Comparison of ENCODE assay signal across 21 cellular contexts in the genomic region with DNA sequence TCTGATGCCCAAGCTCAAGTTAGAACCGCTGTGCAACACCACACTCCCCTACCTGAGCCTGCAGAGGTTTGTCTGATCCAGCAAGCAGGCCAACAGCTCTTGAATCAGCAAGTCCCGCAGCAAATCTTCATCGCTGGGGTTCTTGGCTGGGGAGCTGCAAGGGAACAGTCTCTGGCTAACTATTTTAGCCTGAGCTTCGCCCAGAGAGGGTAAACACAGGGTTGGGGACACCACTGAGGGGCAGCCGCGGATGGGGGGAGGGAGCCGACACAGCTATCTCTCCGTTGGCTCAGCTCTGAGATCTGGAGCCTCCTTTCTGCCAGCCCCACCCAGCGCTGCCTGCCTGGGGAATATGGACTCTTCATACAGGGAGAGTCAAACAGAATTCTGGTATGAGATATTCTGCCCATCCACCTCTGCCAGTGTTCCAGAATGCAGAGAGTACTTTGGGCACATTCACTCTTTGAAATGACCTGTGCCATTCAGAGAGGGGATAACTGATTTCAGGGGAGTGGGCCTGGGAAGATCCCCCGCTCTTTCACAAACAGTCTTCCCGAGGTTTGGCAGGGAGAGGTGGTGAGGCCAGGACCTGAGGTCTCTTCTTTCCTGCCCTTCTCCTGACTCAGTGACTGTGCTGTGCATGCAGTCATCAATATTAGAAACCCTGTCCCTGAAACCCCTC. TPM values are rescaled to one million over a fixed set of nuclear protein-coding genes. Genes with fewer than 3 reads are reported as not detected.
DNase-seq lines count a peak whose midpoint lies in the region; ATAC-seq, FAIRE-seq and TF ChIP-seq lines count a peak whose summit lies in the region.
"Had no signal": no experiment of that assay in that cellular context is flagged by ENCODE, and none has a peak within 500 bp of the region (broad histone marks: within the 10 kb centered on the region; RNA-seq: fewer than 3 reads in every experiment).

No MANE protein-coding gene starts in this region.

- TF ChIP-seq EP300 in H1 (IDR thresholded peaks at IDR 0.05; ENCODE audit: borderline replicate concordance in 1 of 2, low read depth in 2 of 2, low read length in 2 of 2), result no peak

- peak overlapping the region; percentile 76; the same call in 1 of the 2 replicates for H4K8ac ChIP-seq in H1 (ENCODE audit: extremely low read depth, insufficient read depth, low read length)
- no peak overlapping the region for H4K8ac ChIP-seq in neuronal stem cell (ENCODE audit: low read depth, low read length)

- H3K9ac ChIP-seq in ES-I3 (ENCODE audit: low read depth, low read length) (peak overlapping the region; percentile 20), H1 (replicated peaks in 1 of 4; ENCODE audit: extremely low read depth in 1 of 4, low read depth in 3 of 4, low read length in 3 of 4) (peak overlapping the region in 2 of 4 experiments; percentile 14 to 25; a peak in 1 of 7 replicates), neuronal stem cell (ENCODE audit: low read depth, low read length, poor library complexity) (no peak overlapping the region)
- H3K9ac ChIP-seq: BLaER1 treated with 17β-estradiol and CSF1 and Interleukin-3, amounts not matched to agents 10 nM and 100 nM had no signal

- H2BK12ac ChIP-seq in H1 (ENCODE audit: low read depth, low read length), result peak overlapping the region; percentile 89
- no peak overlapping the region for H2BK12ac ChIP-seq in neuronal stem cell (ENCODE audit: low read length)

- H3K23ac ChIP-seq in H1 (ENCODE audit: insufficient read length), result no peak overlapping the region
- no peak overlapping the region for H3K23ac ChIP-seq in neuronal stem cell (ENCODE audit: low read depth, low read length, poor library complexity)

- H3K4me3 ChIP-seq in H1 (ENCODE audit: extremely low read depth in 1 of 4, insufficient read depth in 2 of 4, low read depth in 3 of 4, low read length in 4 of 4), result peak overlapping the region in 2 of 4 experiments; percentile 14 to 25; a peak in 1 of 8 replicates
- no peak overlapping the region for H3K4me3 ChIP-seq in neuronal stem cell (ENCODE audit: low read length in 2 of 2)
- no peak overlapping the region for H3K4me3 ChIP-seq in spleen
- H3K4me3 ChIP-seq in uterus, result no peak overlapping the region
- H3K4me3 ChIP-seq: BLaER1 treated with 17β-estradiol and CSF1 and Interleukin-3, amounts not matched to agents 10 nM and 100 nM; colonic mucosa; lung; prostate gland; thyroid gland had no signal

- ATAC-seq in HG03095 (IDR thresholded peaks at IDR 0.05; ENCODE audit: unreplicated experiment), result no peak
- ATAC-seq: activated T-cell treated with anti-CD3 and anti-CD28 coated beads, Interleukin-2, amount 50 U/mL, for 72 hours had no signal

- H3K4ac ChIP-seq in H1 (replicated peaks; ENCODE audit: insufficient read length, low read depth, low read length) (no peak overlapping the region), neuronal stem cell (ENCODE audit: low read length) (no peak overlapping the region)

- no peak overlapping the region for H3K56ac ChIP-seq in H1 (replicated peaks; ENCODE audit: insufficient read length, low read depth, low read length)

- H3K79me1 ChIP-seq in H1 (ENCODE audit: low read depth, low read length) (no peaks in the 10 kb centered on the region), neuronal stem cell (ENCODE audit: low read depth, low read length) (no peaks in the 10 kb centered on the region)

- no peak for FAIRE-seq in H1 (lab: Jason Lieb, UNC)

- peaks cover 29% of the 10 kb centered on the region for H3K4me1 ChIP-seq in ES-I3 (ENCODE audit: insufficient read depth, low read length)
- peaks cover 8 to 17% (median 13%) of the 10 kb centered on the region in 4 experiments; a peak in 6 of 7 replicates for H3K4me1 ChIP-seq in H1 (replicated peaks in 1 of 4; ENCODE audit: control insufficient read depth in 3 of 4, insufficient read depth in 4 of 4, low read length in 3 of 4)
- peaks cover 10 to 18% of the 10 kb centered on the region in 2 donors for H3K4me1 ChIP-seq in neuronal stem cell (ENCODE audit: control insufficient read depth in 2 of 2, insufficient read depth in 1 of 2, low read depth in 1 of 2, low read length in 2 of 2)
- H3K4me1 ChIP-seq in spleen, result no peaks in the 10 kb centered on the region
- H3K4me1 ChIP-seq in uterus, result no peaks in the 10 kb centered on the region
- H3K4me1 ChIP-seq: BLaER1 treated with 17β-estradiol and CSF1 and Interleukin-3, amounts not matched to agents 10 nM and 100 nM; colonic mucosa; prostate gland; thyroid gland had no signal

- H2BK5ac ChIP-seq in H1 (ENCODE audit: low read depth, low read length), result peak overlapping the region; percentile 61
- H2BK5ac ChIP-seq in neuronal stem cell (ENCODE audit: low read length), result no peak overlapping the region

- H3K79me2 ChIP-seq in H1 (ENCODE audit: control insufficient read depth in 1 of 2, insufficient read depth in 2 of 2, low read length in 2 of 2), result no peaks in the 10 kb centered on the region

- WGBS in H1 (ENCODE audit: extremely low coverage in 1 of 2, insufficient coverage in 1 of 2, insufficient read length in 1 of 2, insufficient replicate concordance in 2 of 2, low coverage in 1 of 2, low lambda C conversion rate in 2 of 2, missing lambda C conversion rate in 1 of 2), 2 experiments, result 40% methylated on average over 11 of the region's 11 CpGs; no CpG with 5 or more reads in 1 of the 2 experiments
- no CpG with 5 or more reads among the region's 11 CpGs for WGBS in neuronal stem cell (ENCODE audit: extremely low coverage in 2 of 2, insufficient read length in 2 of 2, insufficient replicate concordance in 1 of 2), 2 donors
- 40 to 52% (median 44%) methylated on average over 7 to 11 of the region's 11 CpGs for WGBS in spleen, 5 donors

- peak overlapping the region; percentile 54 to 56 for H3K4me2 ChIP-seq in H1 (ENCODE audit: insufficient read depth in 1 of 2, low read depth in 2 of 2, low read length in 2 of 2)
- no peak overlapping the region for H3K4me2 ChIP-seq in neuronal stem cell (ENCODE audit: insufficient read depth, low read length, poor library complexity, severe bottlenecking)
- H3K4me2 ChIP-seq: BLaER1 treated with 17β-estradiol and CSF1 and Interleukin-3, amounts not matched to agents 10 nM and 100 nM had no signal

- H3K18ac ChIP-seq in H1 (ENCODE audit: extremely low read depth, low read length), result peak overlapping the region; percentile 89
- H3K18ac ChIP-seq in neuronal stem cell (ENCODE audit: low read length), result peak overlapping the region; percentile 68

- peak overlapping the region; percentile 76 for H4K91ac ChIP-seq in H1 (replicated peaks; ENCODE audit: insufficient read length, low read length)
- H4K91ac ChIP-seq in neuronal stem cell (ENCODE audit: low read depth, low read length, poor library complexity), result no peak overlapping the region

- H2AK5ac ChIP-seq in H1 (ENCODE audit: low read depth, low read length) (no peak overlapping the region), neuronal stem cell (ENCODE audit: low read depth, low read length) (no peak overlapping the region)

- TF ChIP-seq CTCF in H1 (IDR thresholded peaks at IDR 0.05; ENCODE audit: control extremely low read depth in 1 of 3, insufficient read depth in 1 of 3, low read depth in 1 of 3, low read length in 3 of 3), result no peak
- no peak for TF ChIP-seq CTCF in spleen (IDR thresholded peaks at IDR 0.05 in 8 of 11, conservative IDR thresholded peaks at IDR 0.05 in 3 of 11)
- TF ChIP-seq CTCF in uterus (IDR thresholded peaks at IDR 0.05), result no peak

- DNase-seq in NCI-H82 (lab: John Stamatoyannopoulos, UW), result peak; percentile 80
- DNase-seq in H1 (ENCODE audit: low read depth in 1 of 2, low spot score in 2 of 2), result peak in 1 of 2 experiments; percentile 65
- DNase-seq in neuronal stem cell (ENCODE audit: low spot score), result no peak
- DNase-seq in central memory CD4-positive, alpha-beta T cell, result no peak
- DNase-seq in spleen, result no peak
- DNase-seq in uterus, result no peak
- DNase-seq: activated CD4-positive, alpha-beta T cell treated with anti-CD3 and anti-CD28 coated beads, Interleukin-2, amount 10 ng/mL, durations not matched to agents 7 days and 5 days; activated T-cell treated with anti-CD3 and anti-CD28 coated beads, Interleukin-2, amount 50 U/mL, for 72 hours; colonic mucosa; NCI-H345; stimulated activated CD4-positive, alpha-beta T cell treated with anti-CD3 and anti-CD28 coated beads, Interleukin-1b, Interleukin-23, amount 100 ng/mL, for 48 hours; stimulated activated CD8-positive, alpha-beta memory T cell treated with anti-CD3 and anti-CD28 coated beads, Interleukin-4, amount 100 ng/mL, for 48 hours; thyroid gland had no signal

- H4K5ac ChIP-seq in H1 (ENCODE audit: insufficient read length, low read depth, low read length), result no peak overlapping the region

- H2BK120ac ChIP-seq in H1 (replicated peaks; ENCODE audit: low read depth, low read length) (peak overlapping the region; percentile 35), neuronal stem cell (ENCODE audit: low read depth, low read length) (no peak overlapping the region)

- H3K14ac ChIP-seq in H1 (ENCODE audit: insufficient read length) (no peak overlapping the region), neuronal stem cell (ENCODE audit: low read length) (no peak overlapping the region)

- H3K36me3 ChIP-seq in ES-I3 (ENCODE audit: insufficient read depth, low read length) (no peaks in the 10 kb centered on the region), H1 (ENCODE audit: control insufficient read depth in 2 of 4, insufficient read depth in 4 of 4, low read length in 3 of 4) (no peaks in the 10 kb centered on the region), neuronal stem cell (replicated peaks in 1 of 2; ENCODE audit: control insufficient read depth in 2 of 2, insufficient read depth in 2 of 2, low read length in 2 of 2) (no peaks in the 10 kb centered on the region), spleen (no peaks in the 10 kb centered on the region), uterus (no peaks in the 10 kb centered on the region)
- H3K36me3 ChIP-seq: BLaER1 treated with 17β-estradiol and CSF1 and Interleukin-3, amounts not matched to agents 10 nM and 100 nM; colonic mucosa; prostate gland; thyroid gland had no signal

- intact Hi-C loops in spleen (cut with DNase I; ENCODE audit: low total_unique reads), result no loop called here
- intact Hi-C loops in uterus (cut with DNase I; ENCODE audit: low total_unique reads), result no loop called here

- H2AFZ ChIP-seq in H1 (ENCODE audit: low read length), result peak overlapping the region; percentile 55; the same call in 1 of the 2 replicates
- H2AFZ ChIP-seq in neuronal stem cell (ENCODE audit: low read length), result peak overlapping the region; percentile 85

- peak overlapping the region; percentile 87; the same call in 1 of the 2 replicates for H2BK20ac ChIP-seq in H1 (ENCODE audit: low read length)

- H4K20me1 ChIP-seq in H1 (replicated peaks in 1 of 2; ENCODE audit: control insufficient read depth in 1 of 2, insufficient read depth in 2 of 2, low read length in 2 of 2), result no peaks in the 10 kb centered on the region
- H4K20me1 ChIP-seq: BLaER1 treated with 17β-estradiol and CSF1 and Interleukin-3, amounts not matched to agents 10 nM and 100 nM had no signal

- H2BK15ac ChIP-seq in H1 (ENCODE audit: low read length) (no peak overlapping the region; the same call in 1 of the 2 replicates), neuronal stem cell (ENCODE audit: low read length) (no peak overlapping the region)

- no peaks in the 10 kb centered on the region for H3K9me3 ChIP-seq in ES-I3 (ENCODE audit: control insufficient read depth, insufficient read depth, low read length)
- no peaks in the 10 kb centered on the region for H3K9me3 ChIP-seq in H1 (ENCODE audit: insufficient read depth in 2 of 2, low read depth in 1 of 2, low read length in 1 of 2)
- H3K9me3 ChIP-seq in neuronal stem cell (replicated peaks in 1 of 2; ENCODE audit: control insufficient read depth in 2 of 2, insufficient read depth in 1 of 2, low read depth in 1 of 2, low read length in 2 of 2), result no peaks in the 10 kb centered on the region
- no peaks in the 10 kb centered on the region for H3K9me3 ChIP-seq in spleen
- H3K9me3 ChIP-seq in uterus, result no peaks in the 10 kb centered on the region
- H3K9me3 ChIP-seq: BLaER1 treated with 17β-estradiol and CSF1 and Interleukin-3, amounts not matched to agents 10 nM and 100 nM; colonic mucosa; prostate gland; thyroid gland had no signal

- H3K27ac ChIP-seq in H1 (ENCODE audit: low read depth, low read length), result no peak overlapping the region
- H3K27ac ChIP-seq in neuronal stem cell (replicated peaks; ENCODE audit: low read length), result no peak overlapping the region
- no peak overlapping the region for H3K27ac ChIP-seq in spleen
- H3K27ac ChIP-seq in uterus, result no peak overlapping the region
- H3K27ac ChIP-seq: BLaER1 treated with 17β-estradiol and CSF1 and Interleukin-3, amounts not matched to agents 10 nM and 100 nM; colonic mucosa; prostate gland; thyroid gland had no signal

- POLR2A ChIA-PET in H1 (lab: Charles Lee; ENCODE audit: partially characterized antibody), result interaction anchor here (0.7 to 4.6 kb wide), 19 partner anchors 10 to 225 kb away, joined by 3 to 41 read pairs (median 3); partner anchors contain the start of genes IGF2BP1 and SNF8

- CTCF ChIA-PET in H1 (lab: Charles Lee; ENCODE audit: partially characterized antibody), result interaction anchor here (0.6 to 7.1 kb wide), 19 partner anchors 7 to 112 kb away, joined by 3 to 64 read pairs (median 4); no protein-coding TSS in a partner anchor

- no peaks in the 10 kb centered on the region; the same call in 1 of the 2 replicates for H3K23me2 ChIP-seq in H1 (ENCODE audit: low read depth, low read length)

- TF ChIP-seq POLR2A in H1 (IDR thresholded peaks at IDR 0.05; ENCODE audit: control extremely low read depth in 1 of 2, low read depth in 2 of 2, low read length in 2 of 2) (no peak), spleen (IDR thresholded peaks at IDR 0.05) (no peak), uterus (IDR thresholded peaks at IDR 0.05) (no peak)

- no peak for TF ChIP-seq RAD21 in H1 (IDR thresholded peaks at IDR 0.05 in 1 of 2, conservative IDR thresholded peaks at IDR 0.05 in 1 of 2; ENCODE audit: low read depth in 2 of 2, low read length in 2 of 2)

- no peaks in the 10 kb centered on the region; a peak in 1 of 7 replicates for H3K27me3 ChIP-seq in H1 (replicated peaks in 1 of 4; ENCODE audit: control insufficient read depth in 3 of 4, extremely low read depth in 1 of 4, insufficient read depth in 3 of 4, low read length in 3 of 4)
- peaks cover 0 to 3% (median 0%) of the 10 kb centered on the region in 3 experiments for H3K27me3 ChIP-seq in neuronal stem cell (ENCODE audit: control insufficient read depth in 3 of 3, insufficient read depth in 3 of 3, low read depth in 1 of 3, low read length in 3 of 3)
- H3K27me3 ChIP-seq in spleen (replicated peaks in 1 of 7), result peaks cover 3 to 82% (median 16%) of the 10 kb centered on the region in 7 donors
- H3K27me3 ChIP-seq in uterus, result no peaks in the 10 kb centered on the region
- H3K27me3 ChIP-seq: thyroid gland had no signal

RNA-seq across cellular contexts. Expression of gene GIP, which starts 7.4 kb away (rescaled TPM):
- not detected in 2 replicates for total RNA-seq in H1 (2021; fragmentation: NEBNext Ultra II Directional; extraction: Animal tissue kit (Norgen Biotek cat#: 25700))
- polyA plus RNA-seq in H1 (2011; rRNA removed), result 0.14 and 0.16 TPM in 2 replicates
- not detected for polyA plus RNA-seq in H1 (2011; cell fraction: cytosol; rRNA removed)
- not detected for polyA plus RNA-seq in H1 (2011; cell fraction: nucleus; rRNA removed)
- 0.29 to 0.34 TPM in 2 of 4 replicates, not detected in the others for polyA plus RNA-seq in H1 (2012, experiment 1 of 2)
- polyA plus RNA-seq in H1 (2012, experiment 2 of 2), result not detected
- polyA plus RNA-seq in H1 (2013, experiment 1 of 2), result 0.39 TPM
- polyA plus RNA-seq in H1 (2013, experiment 2 of 2), result 0.66 TPM
- polyA minus RNA-seq in H1 (2011; rRNA and poly(A)+ RNA removed), result 0.39 TPM in 1 of 2 replicates, not detected in the other
- polyA minus RNA-seq in H1 (2011; cell fraction: cytosol; rRNA and poly(A)+ RNA removed), result not detected
- not detected for polyA minus RNA-seq in H1 (2011; cell fraction: nucleus; rRNA and poly(A)+ RNA removed)
- polyA plus RNA-seq in neuronal stem cell (2013, experiment 1 of 2), result 0.08 TPM
- 0.11 TPM for polyA plus RNA-seq in neuronal stem cell (2013, experiment 2 of 2)
- not detected for total RNA-seq in spleen
- not detected for polyA plus RNA-seq in spleen
- total RNA-seq in uterus, result not detected
- total RNA-seq: activated CD4-positive, alpha-beta T cell treated with anti-CD3 and anti-CD28 coated beads, Interleukin-2, amount 10 ng/mL, durations not matched to agents 7 days and 5 days; activated T-cell treated with anti-CD3 and anti-CD28 coated beads, Interleukin-2, amount 50 U/mL, for 72 hours; colonic mucosa; Daoy; esophagus mucosa; lung; prostate gland; T-helper 2 cell treated with Interferon-gamma antibody and Interleukin-4, amounts not matched to agents 100 ng/mL and 5 ng/mL, for 36 hours; thyroid gland had no signal
- polyA plus RNA-seq: lung had no signal

RNA-seq across cellular contexts. Expression of gene SNF8, which starts 16.3 kb away (rescaled TPM):
- total RNA-seq in H1 (2021; fragmentation: NEBNext Ultra II Directional; extraction: Animal tissue kit (Norgen Biotek cat#: 25700)), result 130 and 133 TPM in 2 replicates
- polyA plus RNA-seq in H1 (2011; rRNA removed) (132 and 134 TPM in 2 replicates), spleen (100 to 1,000 TPM in 2 of 3 donors, 10 to 100 TPM in 1; 99.6 to 129 (median 104) TPM)
- polyA plus RNA-seq in H1 (2011; cell fraction: cytosol; rRNA removed), result 155 TPM
- 87.7 TPM for polyA plus RNA-seq in H1 (2011; cell fraction: nucleus; rRNA removed)
- polyA plus RNA-seq in H1 (2012, experiment 1 of 2), result 148 to 187 TPM (median 180 TPM) in 4 replicates
- polyA plus RNA-seq in H1 (2012, experiment 2 of 2), result 75.0 TPM
- 96.7 TPM for polyA plus RNA-seq in H1 (2013, experiment 1 of 2)
- polyA plus RNA-seq in H1 (2013, experiment 2 of 2), result 108 TPM
- polyA minus RNA-seq in H1 (2011; rRNA and poly(A)+ RNA removed), result 83.1 and 86.2 TPM in 2 replicates
- polyA minus RNA-seq in H1 (2011; cell fraction: cytosol; rRNA and poly(A)+ RNA removed), result 56.1 TPM
- polyA minus RNA-seq in H1 (2011; cell fraction: nucleus; rRNA and poly(A)+ RNA removed), result 38.1 TPM
- polyA plus RNA-seq in neuronal stem cell (2013, experiment 1 of 2), result 74.0 TPM
- polyA plus RNA-seq in neuronal stem cell (2013, experiment 2 of 2), result 71.0 TPM
- total RNA-seq in spleen (10 to 100 TPM; 55.9 to 83.5 (median 67.7) TPM), uterus (10 to 100 TPM in 3 of 4 donors, 1 to 10 TPM in 1; 6.9 to 64.6 (median 38.4) TPM)

RNA-seq across cellular contexts. Expression of gene IGF2BP1, which starts 36.2 kb away (rescaled TPM):
- 487 and 513 TPM in 2 replicates for total RNA-seq in H1 (2021; fragmentation: NEBNext Ultra II Directional; extraction: Animal tissue kit (Norgen Biotek cat#: 25700))
- polyA plus RNA-seq in H1 (2011; rRNA removed), result 41.6 and 92.2 TPM in 2 replicates
- polyA plus RNA-seq in H1 (2011; cell fraction: cytosol; rRNA removed), result 61.5 TPM
- 133 TPM for polyA plus RNA-seq in H1 (2011; cell fraction: nucleus; rRNA removed)
- polyA plus RNA-seq in H1 (2012, experiment 1 of 2), result 99.0 to 129 TPM (median 117 TPM) in 4 replicates
- polyA plus RNA-seq in H1 (2012, experiment 2 of 2), result 51.1 TPM
- polyA plus RNA-seq in H1 (2013, experiment 1 of 2), result 101 TPM
- polyA plus RNA-seq in H1 (2013, experiment 2 of 2), result 103 TPM
- polyA minus RNA-seq in H1 (2011; rRNA and poly(A)+ RNA removed), result 125 and 134 TPM in 2 replicates
- polyA minus RNA-seq in H1 (2011; cell fraction: cytosol; rRNA and poly(A)+ RNA removed), result 145 TPM
- polyA minus RNA-seq in H1 (2011; cell fraction: nucleus; rRNA and poly(A)+ RNA removed), result 95.5 TPM
- polyA plus RNA-seq in neuronal stem cell (2013, experiment 1 of 2), result 77.2 TPM
- 84.4 TPM for polyA plus RNA-seq in neuronal stem cell (2013, experiment 2 of 2)
- total RNA-seq in spleen, result not detected
- under 1 TPM in 1 of 3 donors, not detected in 2; 0.17 TPM for polyA plus RNA-seq in spleen
- 1 to 10 TPM in 1 of 4 donors, under 1 TPM in 1, not detected in 2; under 0.01 to 1.8 TPM for total RNA-seq in uterus
- total RNA-seq: esophagus mucosa had no signal

RNA-seq across cellular contexts. Expression of gene UBE2Z, which starts 52.8 kb away (rescaled TPM):
- total RNA-seq in H1 (2021; fragmentation: NEBNext Ultra II Directional; extraction: Animal tissue kit (Norgen Biotek cat#: 25700)), result 75.3 and 75.9 TPM in 2 replicates
- 73.4 and 76.4 TPM in 2 replicates for polyA plus RNA-seq in H1 (2011; rRNA removed)
- polyA plus RNA-seq in H1 (2011; cell fraction: cytosol; rRNA removed), result 82.1 TPM
- polyA plus RNA-seq in H1 (2011; cell fraction: nucleus; rRNA removed), result 74.8 TPM
- 58.5 to 64.1 TPM (median 60.6 TPM) in 4 replicates for polyA plus RNA-seq in H1 (2012, experiment 1 of 2)
- polyA plus RNA-seq in H1 (2012, experiment 2 of 2), result 68.7 TPM
- 49.0 TPM for polyA plus RNA-seq in H1 (2013, experiment 1 of 2)
- polyA plus RNA-seq in H1 (2013, experiment 2 of 2), result 48.4 TPM
- polyA minus RNA-seq in H1 (2011; rRNA and poly(A)+ RNA removed), result 94.4 and 101 TPM in 2 replicates
- 47.7 TPM for polyA minus RNA-seq in H1 (2011; cell fraction: cytosol; rRNA and poly(A)+ RNA removed)
- 63.5 TPM for polyA minus RNA-seq in H1 (2011; cell fraction: nucleus; rRNA and poly(A)+ RNA removed)
- 40.4 TPM for polyA plus RNA-seq in neuronal stem cell (2013, experiment 1 of 2)
- polyA plus RNA-seq in neuronal stem cell (2013, experiment 2 of 2), result 40.8 TPM
- total RNA-seq in spleen, result 10 to 100 TPM; 72.9 to 94.9 (median 83.1) TPM
- 10 to 100 TPM; 33.6 to 51.5 (median 34.8) TPM for polyA plus RNA-seq in spleen
- 10 to 100 TPM; 25.0 to 77.9 (median 59.4) TPM for total RNA-seq in uterus

Comparison
In these comparisons a context has a peak if more than half of its experiments do, and no peak if none do; other contexts are left out.
1. RNA of gene IGF2BP1, which starts 36.2 kb away (total RNA-seq): 487 to 513 TPM in H1; not detected in spleen and under 0.01 to 1.8 TPM in uterus; every median in the first group is over 100 times any median in the second.